In genomic region chr6:1611572-1612385, GRCh38 we compare ENCODE assay signal across 1 cellular context.
A peak's percentile ranks its signal among the peaks of the same experiment; 100 is the strongest.
TF ChIP-seq lines count a peak whose summit lies in the region.

No MANE protein-coding gene starts in this region.

TF ChIP-seq in HepG2, 621 proteins besides CTCF, POLR2A, EP300 and RAD21 (continued from another document):
- TF ChIP-seq ZNF275 (CRISPR knock-in tag; IDR thresholded peaks at IDR 0.05; ENCODE audit: borderline replicate concordance): no peak
- no peak for TF ChIP-seq ZNF644 (CRISPR knock-in tag; IDR thresholded peaks at IDR 0.05; ENCODE audit: low read depth)
- TF ChIP-seq ZNF781 (CRISPR knock-in tag; IDR thresholded peaks at IDR 0.05; ENCODE audit: borderline replicate concordance, not compliant biosample characterization): no peak
- TF ChIP-seq, protein P1, sequence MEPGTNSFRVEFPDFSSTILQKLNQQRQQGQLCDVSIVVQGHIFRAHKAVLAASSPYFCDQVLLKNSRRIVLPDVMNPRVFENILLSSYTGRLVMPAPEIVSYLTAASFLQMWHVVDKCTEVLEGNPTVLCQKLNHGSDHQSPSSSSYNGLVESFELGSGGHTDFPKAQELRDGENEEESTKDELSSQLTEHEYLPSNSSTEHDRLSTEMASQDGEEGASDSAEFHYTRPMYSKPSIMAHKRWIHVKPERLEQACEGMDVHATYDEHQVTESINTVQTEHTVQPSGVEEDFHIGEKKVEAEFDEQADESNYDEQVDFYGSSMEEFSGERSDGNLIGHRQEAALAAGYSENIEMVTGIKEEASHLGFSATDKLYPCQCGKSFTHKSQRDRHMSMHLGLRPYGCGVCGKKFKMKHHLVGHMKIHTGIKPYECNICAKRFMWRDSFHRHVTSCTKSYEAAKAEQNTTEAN (CRISPR knock-in tag; conservative IDR thresholded peaks at IDR 0.05): no peak
- TF ChIP-seq ZNF841 (CRISPR knock-in tag; IDR thresholded peaks at IDR 0.05; ENCODE audit: borderline replicate concordance): no peak; the same call in none of the 2 replicates
- no peak for TF ChIP-seq ZNF138 (CRISPR knock-in tag; IDR thresholded peaks at IDR 0.05; ENCODE audit: low read depth)
- no peak for TF ChIP-seq HHEX (CRISPR knock-in tag; IDR thresholded peaks at IDR 0.05)
- TF ChIP-seq MXD1 (CRISPR knock-in tag; IDR thresholded peaks at IDR 0.05): peak; percentile 81
- TF ChIP-seq DMAP1 (CRISPR knock-in tag; IDR thresholded peaks at IDR 0.05): 0 out of 2 replicates have a peak, but pooled peaks have one; percentile 24
- 0 out of 2 replicates have a peak, but pooled peaks have one; percentile 66 for TF ChIP-seq NR0B2 (CRISPR knock-in tag; IDR thresholded peaks at IDR 0.05)
- TF ChIP-seq HDAC2 (CRISPR knock-in tag; IDR thresholded peaks at IDR 0.05): 0 out of 2 replicates have a peak, but pooled peaks have one; percentile 14
- TF ChIP-seq, protein P2, sequence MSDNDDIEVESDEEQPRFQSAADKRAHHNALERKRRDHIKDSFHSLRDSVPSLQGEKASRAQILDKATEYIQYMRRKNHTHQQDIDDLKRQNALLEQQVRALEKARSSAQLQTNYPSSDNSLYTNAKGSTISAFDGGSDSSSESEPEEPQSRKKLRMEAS (IDR thresholded peaks at IDR 0.05): peak; percentile 57
- TF ChIP-seq TMF1 (CRISPR knock-in tag; IDR thresholded peaks at IDR 0.05; ENCODE audit: low read depth): peak; percentile 16; the same call in 1 of the 2 replicates
- TF ChIP-seq ZNF451 (CRISPR knock-in tag; IDR thresholded peaks at IDR 0.05): no peak
- TF ChIP-seq KDM1A (CRISPR knock-in tag; IDR thresholded peaks at IDR 0.05): no peak
- TF ChIP-seq ZBTB21 (CRISPR knock-in tag; IDR thresholded peaks at IDR 0.05): no peak
- TF ChIP-seq TAF1 (CRISPR knock-in tag; IDR thresholded peaks at IDR 0.05): no peak
- TF ChIP-seq ZNF558 (CRISPR knock-in tag; IDR thresholded peaks at IDR 0.05; ENCODE audit: borderline replicate concordance): no peak
- TF ChIP-seq ZNF468 (CRISPR knock-in tag; IDR thresholded peaks at IDR 0.05): no peak
- TF ChIP-seq XRCC5 (optimal IDR thresholded peaks at IDR 0.05; ENCODE audit: low read length): peak; percentile 43
- TF ChIP-seq SP5 (CRISPR knock-in tag; IDR thresholded peaks at IDR 0.05; ENCODE audit: borderline replicate concordance, low read depth): no peak
- TF ChIP-seq, protein P3, sequence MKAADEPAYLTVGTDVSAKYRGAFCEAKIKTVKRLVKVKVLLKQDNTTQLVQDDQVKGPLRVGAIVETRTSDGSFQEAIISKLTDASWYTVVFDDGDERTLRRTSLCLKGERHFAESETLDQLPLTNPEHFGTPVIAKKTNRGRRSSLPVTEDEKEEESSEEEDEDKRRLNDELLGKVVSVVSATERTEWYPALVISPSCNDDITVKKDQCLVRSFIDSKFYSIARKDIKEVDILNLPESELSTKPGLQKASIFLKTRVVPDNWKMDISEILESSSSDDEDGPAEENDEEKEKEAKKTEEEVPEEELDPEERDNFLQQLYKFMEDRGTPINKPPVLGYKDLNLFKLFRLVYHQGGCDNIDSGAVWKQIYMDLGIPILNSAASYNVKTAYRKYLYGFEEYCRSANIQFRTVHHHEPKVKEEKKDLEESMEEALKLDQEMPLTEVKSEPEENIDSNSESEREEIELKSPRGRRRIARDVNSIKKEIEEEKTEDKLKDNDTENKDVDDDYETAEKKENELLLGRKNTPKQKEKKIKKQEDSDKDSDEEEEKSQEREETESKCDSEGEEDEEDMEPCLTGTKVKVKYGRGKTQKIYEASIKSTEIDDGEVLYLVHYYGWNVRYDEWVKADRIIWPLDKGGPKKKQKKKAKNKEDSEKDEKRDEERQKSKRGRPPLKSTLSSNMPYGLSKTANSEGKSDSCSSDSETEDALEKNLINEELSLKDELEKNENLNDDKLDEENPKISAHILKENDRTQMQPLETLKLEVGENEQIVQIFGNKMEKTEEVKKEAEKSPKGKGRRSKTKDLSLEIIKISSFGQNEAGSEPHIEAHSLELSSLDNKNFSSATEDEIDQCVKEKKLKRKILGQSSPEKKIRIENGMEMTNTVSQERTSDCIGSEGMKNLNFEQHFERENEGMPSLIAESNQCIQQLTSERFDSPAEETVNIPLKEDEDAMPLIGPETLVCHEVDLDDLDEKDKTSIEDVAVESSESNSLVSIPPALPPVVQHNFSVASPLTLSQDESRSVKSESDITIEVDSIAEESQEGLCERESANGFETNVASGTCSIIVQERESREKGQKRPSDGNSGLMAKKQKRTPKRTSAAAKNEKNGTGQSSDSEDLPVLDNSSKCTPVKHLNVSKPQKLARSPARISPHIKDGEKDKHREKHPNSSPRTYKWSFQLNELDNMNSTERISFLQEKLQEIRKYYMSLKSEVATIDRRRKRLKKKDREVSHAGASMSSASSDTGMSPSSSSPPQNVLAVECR (CRISPR knock-in tag; IDR thresholded peaks at IDR 0.05; ENCODE audit: borderline replicate concordance): peak; percentile 49; the same call in 1 of the 2 replicates
- no peak for TF ChIP-seq POGZ (CRISPR knock-in tag; IDR thresholded peaks at IDR 0.05)
- TF ChIP-seq ZNF839 (CRISPR knock-in tag; IDR thresholded peaks at IDR 0.05; ENCODE audit: borderline replicate concordance): no peak
- TF ChIP-seq, protein P4, sequence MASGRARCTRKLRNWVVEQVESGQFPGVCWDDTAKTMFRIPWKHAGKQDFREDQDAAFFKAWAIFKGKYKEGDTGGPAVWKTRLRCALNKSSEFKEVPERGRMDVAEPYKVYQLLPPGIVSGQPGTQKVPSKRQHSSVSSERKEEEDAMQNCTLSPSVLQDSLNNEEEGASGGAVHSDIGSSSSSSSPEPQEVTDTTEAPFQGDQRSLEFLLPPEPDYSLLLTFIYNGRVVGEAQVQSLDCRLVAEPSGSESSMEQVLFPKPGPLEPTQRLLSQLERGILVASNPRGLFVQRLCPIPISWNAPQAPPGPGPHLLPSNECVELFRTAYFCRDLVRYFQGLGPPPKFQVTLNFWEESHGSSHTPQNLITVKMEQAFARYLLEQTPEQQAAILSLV (CRISPR knock-in tag; IDR thresholded peaks at IDR 0.05; ENCODE audit: borderline replicate concordance): no peak
- TF ChIP-seq ZC3H13 (CRISPR knock-in tag; IDR thresholded peaks at IDR 0.05): no peak
- peak; percentile 25; the same call in 1 of the 2 replicates for TF ChIP-seq SRY (CRISPR knock-in tag; IDR thresholded peaks at IDR 0.05)
- TF ChIP-seq SUZ12 (IDR thresholded peaks at IDR 0.05; ENCODE audit: low read depth, low read length): no peak
- TF ChIP-seq ZNF543 (CRISPR knock-in tag; IDR thresholded peaks at IDR 0.05): no peak
- TF ChIP-seq ZNF780A (CRISPR knock-in tag; IDR thresholded peaks at IDR 0.05): no peak
- no peak for TF ChIP-seq FOXK2 (IDR thresholded peaks at IDR 0.05)
- peak; percentile 54; the same call in 1 of the 2 replicates for TF ChIP-seq ZNF773 (CRISPR knock-in tag; IDR thresholded peaks at IDR 0.05; ENCODE audit: borderline replicate concordance)
- no peak for TF ChIP-seq MBD4 (IDR thresholded peaks at IDR 0.05; ENCODE audit: borderline replicate concordance, low read length)
- TF ChIP-seq ZNF253 (CRISPR knock-in tag; IDR thresholded peaks at IDR 0.05; ENCODE audit: borderline replicate concordance): peak; percentile 59; the same call in 1 of the 2 replicates
- TF ChIP-seq ZNF205 (CRISPR knock-in tag; IDR thresholded peaks at IDR 0.05): no peak
- TF ChIP-seq ZNF232 (CRISPR knock-in tag; IDR thresholded peaks at IDR 0.05; ENCODE audit: borderline replicate concordance): 0 out of 2 replicates have a peak, but pooled peaks have one; percentile 37
- no peak for TF ChIP-seq ZNF615 (CRISPR knock-in tag; IDR thresholded peaks at IDR 0.05; ENCODE audit: borderline replicate concordance)
- TF ChIP-seq POLR2G (IDR thresholded peaks at IDR 0.05; ENCODE audit: low read depth, low read length): peak; percentile 39; the same call in 1 of the 2 replicates
- TF ChIP-seq ZNF33A (CRISPR knock-in tag; IDR thresholded peaks at IDR 0.05; ENCODE audit: borderline replicate concordance): no peak
- peak; percentile 61; the same call in 1 of the 2 replicates for TF ChIP-seq FOXC1 (CRISPR knock-in tag; IDR thresholded peaks at IDR 0.05; ENCODE audit: borderline replicate concordance)
- peak; percentile 77 for TF ChIP-seq KDM2A (CRISPR knock-in tag; IDR thresholded peaks at IDR 0.05; ENCODE audit: borderline replicate concordance, low read depth)
- TF ChIP-seq KMT2A (CRISPR knock-in tag; IDR thresholded peaks at IDR 0.05): peak; percentile 29; the same call in 1 of the 2 replicates
- TF ChIP-seq ZBTB44 (CRISPR knock-in tag; IDR thresholded peaks at IDR 0.05): no peak
- 0 out of 2 replicates have a peak, but pooled peaks have one; percentile 27 for TF ChIP-seq KMT2B (CRISPR knock-in tag; IDR thresholded peaks at IDR 0.05)
- TF ChIP-seq KDM4B (CRISPR knock-in tag; IDR thresholded peaks at IDR 0.05): no peak
- TF ChIP-seq ZFP62 (CRISPR knock-in tag; IDR thresholded peaks at IDR 0.05): no peak
- TF ChIP-seq ZNF879 (CRISPR knock-in tag; IDR thresholded peaks at IDR 0.05): no peak
- TF ChIP-seq BHLHE40 (IDR thresholded peaks at IDR 0.05; ENCODE audit: low read length): no peak
- TF ChIP-seq CBFB (CRISPR knock-in tag; IDR thresholded peaks at IDR 0.05): no peak
